Comparison of ENCODE assay signal across 17 cellular contexts in the genomic region with DNA sequence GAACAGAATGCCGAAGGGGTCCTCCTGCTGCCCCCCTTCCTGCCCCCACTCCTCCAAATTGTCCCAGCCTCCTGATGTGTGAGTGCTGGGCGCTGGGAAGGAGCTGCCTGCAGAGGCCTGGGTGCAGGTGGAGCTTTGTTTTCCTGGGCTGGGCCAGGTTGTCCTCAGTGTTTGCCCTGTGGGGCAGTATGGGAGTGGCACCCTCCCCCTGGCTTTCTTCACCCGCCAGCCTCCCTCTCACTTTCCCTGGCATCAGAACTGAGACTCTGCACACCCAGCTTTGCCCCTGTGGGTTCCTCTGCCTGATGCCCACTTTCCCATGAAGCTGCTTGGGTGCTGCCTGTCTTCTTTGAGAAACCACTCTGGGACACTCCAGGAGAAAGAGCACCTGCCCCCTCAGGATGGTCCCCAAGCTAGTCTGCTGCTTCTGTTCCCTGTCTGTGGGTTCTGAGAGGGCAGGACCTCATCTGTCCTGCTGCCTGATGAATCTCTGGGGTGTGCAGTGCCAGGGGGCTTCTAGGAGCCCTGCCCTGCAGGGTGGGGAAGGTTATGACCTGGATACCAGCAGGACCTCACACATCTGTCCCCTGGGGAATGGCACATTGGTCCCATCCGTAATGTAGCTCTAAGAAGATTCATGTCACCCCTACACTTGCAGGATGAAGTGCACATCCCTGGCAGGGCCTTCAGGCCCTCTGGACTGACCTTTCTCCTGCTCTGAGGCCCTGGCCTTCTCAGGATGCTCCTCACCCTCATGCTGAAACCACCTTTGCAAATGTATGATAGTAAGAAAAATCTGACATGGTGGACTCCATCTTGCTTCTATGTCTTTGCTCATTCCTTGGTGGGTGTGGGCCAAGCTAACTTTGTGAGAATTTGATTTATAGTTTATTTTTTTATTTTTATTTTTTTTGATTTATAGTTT.
A peak's percentile ranks its signal among the peaks of the same experiment; 100 is the strongest.
DNase-seq lines count a peak whose midpoint lies in the region; ATAC-seq and TF ChIP-seq lines count a peak whose summit lies in the region.
"Had no signal": no experiment of that assay in that cellular context is flagged by ENCODE, and none has a peak within 500 bp of the region (broad histone marks: within the 10 kb centered on the region; RNA-seq: fewer than 3 reads in every experiment).

No MANE protein-coding gene starts in this region.

- no peak overlapping the region for H3K4me3 Mint-ChIP-seq in activated T-helper 2 cell treated with anti-CD3 and anti-CD28 coated beads, Interferon-gamma antibody, Interleukin-2, Interleukin-4, amounts not matched to agents 10 μg/mL and 5 μg/mL and 100 μg/mL, durations not matched to agents 14 hours and 24 hours and 36 hours (ENCODE audit: low read depth)
- no peak overlapping the region for H3K4me3 Mint-ChIP-seq in natural killer cell
- no peak overlapping the region for H3K4me3 Mint-ChIP-seq in activated naive CD4-positive, alpha-beta T cell treated with anti-CD3 and anti-CD28 coated beads for 36 hours
- H3K4me3 Mint-ChIP-seq: CD4-positive, CD25-positive, alpha-beta regulatory T cell had no signal

- peak; percentile 10 for DNase-seq in H7
- peak; percentile 2 for DNase-seq in activated T-helper 2 cell treated with anti-CD3 and anti-CD28 coated beads, Interferon-gamma antibody, Interleukin-2, Interleukin-4, amounts not matched to agents 10 μg/mL and 5 μg/mL and 100 μg/mL, durations not matched to agents 14 hours and 24 hours and 36 hours (ENCODE audit: low spot score)
- peak; percentile 9 for DNase-seq in natural killer cell
- peak; percentile 36 for DNase-seq in stomach
- no peak for DNase-seq in cerebellar nuclear complex (lab: John Stamatoyannopoulos, UW)
- no peak for DNase-seq in activated naive CD4-positive, alpha-beta T cell treated with anti-CD3 and anti-CD28 coated beads for 36 hours
- DNase-seq: Calu3; CD4-positive, CD25-positive, alpha-beta regulatory T cell; DMS53; NCI-H1105 treated with DMSO at 0.1 percent for 48 hours; NCI-H187; NCI-H526 treated with DMSO at 0.1 percent for 48 hours; SHP77 treated with DMSO at 0.1 percent for 48 hours had no signal

- ATAC-seq in natural killer cell (no peak), HG03520 (IDR thresholded peaks at IDR 0.05; ENCODE audit: unreplicated experiment) (no peak), GM18861 (IDR thresholded peaks at IDR 0.05; ENCODE audit: unreplicated experiment) (no peak)

- H3K4me1 ChIP-seq in stomach = peaks cover 0 to 5% (median 0%) of the 10 kb centered on the region in 4 donors
- H3K4me1 ChIP-seq: HAP-1 had no signal

- H3K27ac Mint-ChIP-seq in activated T-helper 2 cell treated with anti-CD3 and anti-CD28 coated beads, Interferon-gamma antibody, Interleukin-2, Interleukin-4, amounts not matched to agents 10 μg/mL and 5 μg/mL and 100 μg/mL, durations not matched to agents 14 hours and 24 hours and 36 hours = no peak overlapping the region
- no peak overlapping the region for H3K27ac Mint-ChIP-seq in natural killer cell
- H3K27ac Mint-ChIP-seq in activated naive CD4-positive, alpha-beta T cell treated with anti-CD3 and anti-CD28 coated beads for 36 hours = no peak overlapping the region
- H3K27ac Mint-ChIP-seq: CD4-positive, CD25-positive, alpha-beta regulatory T cell had no signal

- 53 to 74% (median 66%) methylated on average over 4 of the region's 4 CpGs for WGBS in stomach, 5 donors

- intact Hi-C loops in activated T-helper 2 cell treated with anti-CD3 and anti-CD28 coated beads, Interferon-gamma antibody, Interleukin-2, Interleukin-4, amounts not matched to agents 10 μg/mL and 5 μg/mL and 100 μg/mL, durations not matched to agents 14 hours and 24 hours and 36 hours (cut with micrococcal nuclease) = no loop called here
- intact Hi-C loops in natural killer cell (cut with micrococcal nuclease) (no loop called here), stomach (cut with DNase I; ENCODE audit: low total_unique reads) (no loop called here)
- intact Hi-C loops in activated naive CD4-positive, alpha-beta T cell treated with anti-CD3 and anti-CD28 coated beads for 36 hours (cut with micrococcal nuclease) = no loop called here

- no peak overlapping the region for H3K27ac ChIP-seq in stomach
- H3K27ac ChIP-seq: HL-60 had no signal

- H3K9me3 ChIP-seq in stomach = peaks cover 14 to 48% (median 31%) of the 10 kb centered on the region in 4 donors
- H3K9me3 ChIP-seq: HAP-1 had no signal

- peaks cover 35% of the 10 kb centered on the region for H3K9me3 Mint-ChIP-seq in activated T-helper 2 cell treated with anti-CD3 and anti-CD28 coated beads, Interferon-gamma antibody, Interleukin-2, Interleukin-4, amounts not matched to agents 10 μg/mL and 5 μg/mL and 100 μg/mL, durations not matched to agents 14 hours and 24 hours and 36 hours
- peaks cover 4 to 7% of the 10 kb centered on the region in 2 donors for H3K9me3 Mint-ChIP-seq in natural killer cell
- H3K9me3 Mint-ChIP-seq in activated naive CD4-positive, alpha-beta T cell treated with anti-CD3 and anti-CD28 coated beads for 36 hours = peaks cover 28% of the 10 kb centered on the region

- peaks cover 24% of the 10 kb centered on the region for H3K36me3 Mint-ChIP-seq in activated T-helper 2 cell treated with anti-CD3 and anti-CD28 coated beads, Interferon-gamma antibody, Interleukin-2, Interleukin-4, amounts not matched to agents 10 μg/mL and 5 μg/mL and 100 μg/mL, durations not matched to agents 14 hours and 24 hours and 36 hours (ENCODE audit: low read depth)
- no peaks in the 10 kb centered on the region for H3K36me3 Mint-ChIP-seq in natural killer cell
- H3K36me3 Mint-ChIP-seq in activated naive CD4-positive, alpha-beta T cell treated with anti-CD3 and anti-CD28 coated beads for 36 hours (ENCODE audit: low read depth) = peaks cover 1% of the 10 kb centered on the region
- H3K36me3 Mint-ChIP-seq: CD4-positive, CD25-positive, alpha-beta regulatory T cell had no signal

- TF ChIP-seq POLR2A in stomach (IDR thresholded peaks at IDR 0.05) = no peak

- TF ChIP-seq CTCF in natural killer cell (IDR thresholded peaks at IDR 0.05) = no peak
- no peak for TF ChIP-seq CTCF in stomach (IDR thresholded peaks at IDR 0.05)

- H3K27me3 Mint-ChIP-seq in activated T-helper 2 cell treated with anti-CD3 and anti-CD28 coated beads, Interferon-gamma antibody, Interleukin-2, Interleukin-4, amounts not matched to agents 10 μg/mL and 5 μg/mL and 100 μg/mL, durations not matched to agents 14 hours and 24 hours and 36 hours (ENCODE audit: low read depth) = peaks cover 2% of the 10 kb centered on the region
- no peaks in the 10 kb centered on the region for H3K27me3 Mint-ChIP-seq in natural killer cell (ENCODE audit: low read depth in 2 of 2)
- peaks cover 2% of the 10 kb centered on the region for H3K27me3 Mint-ChIP-seq in activated naive CD4-positive, alpha-beta T cell treated with anti-CD3 and anti-CD28 coated beads for 36 hours (ENCODE audit: low read depth)
- H3K27me3 Mint-ChIP-seq: CD4-positive, CD25-positive, alpha-beta regulatory T cell had no signal

- no peak for TF ChIP-seq EP300 in stomach (IDR thresholded peaks at IDR 0.05)

- H3K4me3 ChIP-seq in H7 (ENCODE audit: insufficient read depth, low read depth, low read length) = no peak overlapping the region
- H3K4me3 ChIP-seq in stomach = no peak overlapping the region
- H3K4me3 ChIP-seq: HAP-1 had no signal

- no peaks in the 10 kb centered on the region for H3K36me3 ChIP-seq in H7 (replicated peaks; ENCODE audit: control insufficient read depth, insufficient read depth, low read length)
- no peaks in the 10 kb centered on the region for H3K36me3 ChIP-seq in stomach
- H3K36me3 ChIP-seq: HAP-1 had no signal

- CTCF ChIA-PET in activated naive CD4-positive, alpha-beta T cell treated with anti-CD3 and anti-CD28 coated beads for 36 hours (lab: Charles Lee) = no interaction called here

- no peaks in the 10 kb centered on the region for H3K4me1 Mint-ChIP-seq in activated T-helper 2 cell treated with anti-CD3 and anti-CD28 coated beads, Interferon-gamma antibody, Interleukin-2, Interleukin-4, amounts not matched to agents 10 μg/mL and 5 μg/mL and 100 μg/mL, durations not matched to agents 14 hours and 24 hours and 36 hours (ENCODE audit: low read depth)
- H3K4me1 Mint-ChIP-seq in natural killer cell = no peaks in the 10 kb centered on the region
- H3K4me1 Mint-ChIP-seq in activated naive CD4-positive, alpha-beta T cell treated with anti-CD3 and anti-CD28 coated beads for 36 hours (ENCODE audit: low read depth) = no peaks in the 10 kb centered on the region
- H3K4me1 Mint-ChIP-seq: CD4-positive, CD25-positive, alpha-beta regulatory T cell had no signal

- no peaks in the 10 kb centered on the region for H3K27me3 ChIP-seq in H7 (ENCODE audit: control insufficient read depth, insufficient read depth, low read length)
- H3K27me3 ChIP-seq in stomach = no peaks in the 10 kb centered on the region

Comparison
In these comparisons a context has a peak if more than half of its experiments do, and no peak if none do; other contexts are left out.
1. DNase-seq: peak in H7 (single experiment), activated T-helper 2 cell treated with anti-CD3 and anti-CD28 coated beads, Interferon-gamma antibody, Interleukin-2, Interleukin-4, amounts not matched to agents 10 μg/mL and 5 μg/mL and 100 μg/mL, durations not matched to agents 14 hours and 24 hours and 36 hours (single experiment), natural killer cell (single experiment) and stomach (single experiment); none in cerebellar nuclear complex (0 of 2) and activated naive CD4-positive, alpha-beta T cell treated with anti-CD3 and anti-CD28 coated beads for 36 hours (single experiment).